ENCODE assay signal across 17 cellular contexts in the genomic region with DNA sequence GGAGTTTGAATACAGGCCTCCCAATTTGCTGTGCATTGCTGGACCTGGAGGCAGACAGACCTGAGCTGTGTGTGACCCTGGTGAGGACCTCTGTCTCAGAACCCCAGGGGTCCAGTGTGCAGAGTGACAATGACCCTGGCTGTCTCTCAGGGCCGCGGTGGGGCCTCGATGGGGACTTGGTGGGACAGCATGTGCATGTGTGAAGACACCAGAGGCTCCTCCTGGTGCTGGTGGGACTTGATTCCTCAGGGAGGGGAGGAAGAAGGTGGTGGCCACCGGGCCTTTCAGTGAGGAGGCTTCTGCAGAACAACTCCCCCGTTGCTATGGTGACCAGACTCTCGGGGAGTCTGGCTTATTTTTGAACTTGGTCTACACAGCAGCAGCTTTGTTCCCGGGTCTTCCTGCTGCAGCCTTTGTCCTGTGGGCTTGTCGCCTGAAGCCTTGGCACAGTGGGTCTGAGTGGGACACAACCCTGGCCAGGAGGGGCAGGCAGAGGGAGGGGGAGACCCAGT.
"Had no signal": no experiment of that assay in that cellular context is flagged by ENCODE, and none has a peak within 500 bp of the region (broad histone marks: within the 10 kb centered on the region; RNA-seq: fewer than 3 reads in every experiment).

No MANE protein-coding gene starts in this region.

- H3K27ac ChIP-seq: lower lobe of right lung, right lobe of liver, upper lobe of right lung had no signal

- H3K4me2 ChIP-seq: smooth muscle cell had no signal

- H3K27me3 ChIP-seq: right lobe of liver, upper lobe of right lung had no signal

- H3K27me3 Mint-ChIP-seq: activated naive CD4-positive, alpha-beta T cell treated with anti-CD3 and anti-CD28 coated beads, Interleukin-2, amount 10 ng/mL, durations not matched to agents 7 days and 5 days; activated T-helper 17 cell treated with anti-CD3 and anti-CD28 coated beads, Interleukin-2, amount 50 U/mL, for 72 hours; dendritic cell treated with granulocyte-macrophage colony-stimulating factor and Interleukin-4, amounts not matched to agents 40 ng/mL and 50 ng/mL, for 4 days; stimulated activated naive CD8-positive, alpha-beta T cell treated with anti-CD3 and anti-CD28 coated beads, Interleukin-15, amount 100 ng/mL, for 72 hours had no signal

- H3K4me1 Mint-ChIP-seq: activated naive CD4-positive, alpha-beta T cell treated with anti-CD3 and anti-CD28 coated beads, Interleukin-2, amount 10 ng/mL, durations not matched to agents 7 days and 5 days; immature natural killer cell; stimulated activated naive CD8-positive, alpha-beta T cell treated with anti-CD3 and anti-CD28 coated beads, Interleukin-15, amount 100 ng/mL, for 72 hours had no signal

- H3K36me3 ChIP-seq: lower lobe of right lung, right lobe of liver, upper lobe of right lung had no signal

- DNase-seq: activated CD4-positive, alpha-beta T cell treated with anti-CD3 and anti-CD28 coated beads, Interleukin-2, amount 50 U/mL, for 1 hour; activated naive CD4-positive, alpha-beta T cell treated with anti-CD3 and anti-CD28 coated beads, Interleukin-2, amount 10 ng/mL, durations not matched to agents 7 days and 5 days; effector memory CD4-positive, alpha-beta T cell; immature natural killer cell; lower lobe of right lung; nephron progenitor cell; right lobe of liver; stimulated activated CD4-positive, alpha-beta T cell treated with anti-CD3 and anti-CD28 coated beads, Interleukin-4, amount 100 ng/mL, for 4 hours; stimulated activated CD8-positive, alpha-beta memory T cell treated with anti-CD3 and anti-CD28 coated beads, Interleukin-4, amount 100 ng/mL, for 48 hours; stimulated activated naive CD8-positive, alpha-beta T cell treated with anti-CD3 and anti-CD28 coated beads, Interleukin-15, amount 100 ng/mL, for 72 hours; T1000; upper lobe of right lung had no signal

- H3K27ac Mint-ChIP-seq: activated naive CD4-positive, alpha-beta T cell treated with anti-CD3 and anti-CD28 coated beads, Interleukin-2, amount 10 ng/mL, durations not matched to agents 7 days and 5 days; activated T-helper 17 cell treated with anti-CD3 and anti-CD28 coated beads, Interleukin-2, amount 50 U/mL, for 72 hours; dendritic cell treated with granulocyte-macrophage colony-stimulating factor and Interleukin-4, amounts not matched to agents 40 ng/mL and 50 ng/mL, for 4 days; immature natural killer cell; mesothelial cell of epicardium; nephron progenitor cell had no signal

- H3K9me3 Mint-ChIP-seq: activated T-helper 17 cell treated with anti-CD3 and anti-CD28 coated beads, Interleukin-2, amount 50 U/mL, for 72 hours had no signal

- H3K4me3 Mint-ChIP-seq: activated naive CD4-positive, alpha-beta T cell treated with anti-CD3 and anti-CD28 coated beads, Interleukin-2, amount 10 ng/mL, durations not matched to agents 7 days and 5 days; activated T-helper 17 cell treated with anti-CD3 and anti-CD28 coated beads, Interleukin-2, amount 50 U/mL, for 72 hours; dendritic cell treated with granulocyte-macrophage colony-stimulating factor and Interleukin-4, amounts not matched to agents 40 ng/mL and 50 ng/mL, for 4 days; immature natural killer cell; mesothelial cell of epicardium; nephron progenitor cell had no signal

- H3K4me3 ChIP-seq: lower lobe of right lung, right lobe of liver, smooth muscle cell, upper lobe of right lung had no signal

- ATAC-seq: activated CD4-positive, CD25-positive, alpha-beta regulatory T cell treated with anti-CD3 and anti-CD28 coated beads, Interleukin-2, amount 50 U/mL, for 24 hours; activated T-helper 17 cell treated with anti-CD3 and anti-CD28 coated beads, Interleukin-2, amount 50 U/mL, for 72 hours; lower lobe of right lung; right lobe of liver; stimulated activated naive CD8-positive, alpha-beta T cell treated with anti-CD3 and anti-CD28 coated beads, Interleukin-15, amount 100 ng/mL, for 72 hours; upper lobe of right lung had no signal
